Comparison of ENCODE assay signal across 8 cellular contexts in genomic region chr7:141558544-141559183, GRCh38. TPM values are rescaled to one million over a fixed set of nuclear protein-coding genes. Genes with fewer than 3 reads are reported as not detected.
DNase-seq lines count a peak whose midpoint lies in the region; ATAC-seq and TF ChIP-seq lines count a peak whose summit lies in the region.

No MANE protein-coding gene starts in this region.

- peak overlapping the region; percentile 93 for H3K27ac Mint-ChIP-seq in activated T-cell treated with anti-CD3 and anti-CD28 coated beads, Interleukin-2, amount 50 U/mL, for 24 hours

- H3K9me3 ChIP-seq in adrenal gland (replicated peaks in 1 of 3) = no peaks in the 10 kb centered on the region

- no peak for DNase-seq in activated T-cell treated with anti-CD3 and anti-CD28 coated beads, Interleukin-2, amount 50 U/mL, for 24 hours
- no peak for DNase-seq in activated T-cell treated with anti-CD3 and anti-CD28 coated beads, Interleukin-2, amount 50 U/mL, for 48 hours
- DNase-seq in NCI-H345 (lab: John Stamatoyannopoulos, UW) (peak; percentile 94), fibroblast of the aortic adventitia (ENCODE audit: low read depth) (peak; percentile 7), adrenal gland (no peak), posterior vena cava (ENCODE audit: low spot score) (no peak), AML-193 (lab: John Stamatoyannopoulos, UW) (no peak)

- peaks cover 0 to 5% of the 10 kb centered on the region in 2 donors for H3K4me1 ChIP-seq in adrenal gland (replicated peaks in 1 of 2)

- intact Hi-C loops in adrenal gland (cut with DNase I) = no loop called here
- intact Hi-C loops in posterior vena cava (cut with DNase I) = no loop called here

- H3K27me3 ChIP-seq in adrenal gland = no peaks in the 10 kb centered on the region

- H3K36me3 ChIP-seq in adrenal gland (replicated peaks in 1 of 2) = peaks cover 0 to 8% of the 10 kb centered on the region in 2 donors

- peaks cover 84% of the 10 kb centered on the region for H3K4me1 Mint-ChIP-seq in activated T-cell treated with anti-CD3 and anti-CD28 coated beads, Interleukin-2, amount 50 U/mL, for 24 hours (ENCODE audit: low read depth)

- no peaks in the 10 kb centered on the region for H3K27me3 Mint-ChIP-seq in activated T-cell treated with anti-CD3 and anti-CD28 coated beads, Interleukin-2, amount 50 U/mL, for 24 hours

- H3K4me3 ChIP-seq in fibroblast of the aortic adventitia (ENCODE audit: low read depth, low read length) (no peak overlapping the region), adrenal gland (no peak overlapping the region)

- no peak overlapping the region for H3K27ac ChIP-seq in adrenal gland

- ATAC-seq in HG02938 (IDR thresholded peaks at IDR 0.05; ENCODE audit: unreplicated experiment) = peak; percentile 90

- TF ChIP-seq POLR2A in adrenal gland (IDR thresholded peaks at IDR 0.05) = no peak

- WGBS in adrenal gland, 4 donors = 73 to 85% (median 77%) methylated on average over 3 of the region's 3 CpGs

- no peak for TF ChIP-seq CTCF in fibroblast of the aortic adventitia (IDR thresholded peaks at IDR 0.05; ENCODE audit: insufficient read depth, low read length)
- TF ChIP-seq CTCF in adrenal gland (IDR thresholded peaks at IDR 0.05) = no peak

- peak overlapping the region; percentile 52 for H3K4me3 Mint-ChIP-seq in activated T-cell treated with anti-CD3 and anti-CD28 coated beads, Interleukin-2, amount 50 U/mL, for 24 hours

- H3K36me3 Mint-ChIP-seq in activated T-cell treated with anti-CD3 and anti-CD28 coated beads, Interleukin-2, amount 50 U/mL, for 24 hours (ENCODE audit: low read depth) = peaks cover 97% of the 10 kb centered on the region

- peaks cover 14% of the 10 kb centered on the region for H3K9me3 Mint-ChIP-seq in activated T-cell treated with anti-CD3 and anti-CD28 coated beads, Interleukin-2, amount 50 U/mL, for 24 hours

RNA-seq across cellular contexts. Expression of gene AGK, which starts 7.5 kb away (rescaled TPM):
- total RNA-seq in fibroblast of the aortic adventitia (ENCODE audit: low replicate concordance) = 28.1 and 28.7 TPM in 2 replicates
- 10 to 100 TPM; 23.9 to 89.9 (median 28.3) TPM for total RNA-seq in adrenal gland
- 10 to 100 TPM; 11.1 to 39.6 (median 17.4) TPM for polyA plus RNA-seq in adrenal gland
- total RNA-seq in posterior vena cava = 10 to 100 TPM; 21.2 to 21.6 TPM

Comparison
In these comparisons a context has a peak if more than half of its experiments do, and no peak if none do; other contexts are left out.
1. DNase-seq: peak in NCI-H345 (single experiment) and fibroblast of the aortic adventitia (single experiment); none in activated T-cell treated with anti-CD3 and anti-CD28 coated beads, Interleukin-2, amount 50 U/mL, for 24 hours (single experiment), activated T-cell treated with anti-CD3 and anti-CD28 coated beads, Interleukin-2, amount 50 U/mL, for 48 hours (0 of 2), adrenal gland (0 of 7), posterior vena cava (single experiment) and AML-193 (0 of 2).